1 cellular context compared by ENCODE assay signal in the genomic region with DNA sequence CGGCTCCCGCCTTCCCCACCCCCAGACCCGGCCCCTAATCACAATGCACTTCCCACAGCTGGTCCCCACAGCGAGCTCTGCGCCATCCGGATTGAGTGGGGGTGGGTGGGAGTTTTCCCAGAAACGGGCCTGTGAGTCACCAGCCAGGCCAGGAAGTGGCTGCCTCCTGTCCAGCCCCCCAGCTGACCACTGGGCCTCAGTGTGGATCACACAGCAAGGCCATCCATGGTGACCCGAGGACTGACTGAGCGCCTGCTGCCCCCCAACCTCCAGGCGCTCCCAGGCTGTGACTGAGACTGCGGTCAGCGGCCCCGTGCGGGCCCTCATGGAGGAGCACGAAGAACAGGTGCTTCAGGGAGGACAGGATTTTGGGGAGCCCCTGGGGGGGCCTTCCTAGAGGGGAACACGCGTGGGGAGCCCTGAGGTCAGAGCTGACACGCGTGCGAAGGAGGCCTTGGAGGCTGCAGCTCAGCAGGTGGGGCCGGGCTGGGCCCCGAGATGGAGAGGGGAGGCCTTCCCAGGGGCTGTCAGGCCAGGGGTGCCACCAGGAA.
TF ChIP-seq lines count a peak whose summit lies in the region.

No MANE protein-coding gene starts in this region.

TF ChIP-seq in H1, 55 proteins besides CTCF, POLR2A, EP300 and RAD21:
- TF ChIP-seq CHD7 (IDR thresholded peaks at IDR 0.05; ENCODE audit: insufficient replicate concordance, low read length) (no peak), EZH2 (IDR thresholded peaks at IDR 0.05; ENCODE audit: low read depth, low read length, severe bottlenecking) (no peak), CEBPB (IDR thresholded peaks at IDR 0.05; ENCODE audit: low read depth, low read length) (no peak), CHD1 (IDR thresholded peaks at IDR 0.05; ENCODE audit: low read depth, low read length) (no peak), ZNF274 (IDR thresholded peaks at IDR 0.05; ENCODE audit: borderline replicate concordance, extremely low read depth, low read length) (no peak), TAF7 (optimal IDR thresholded peaks at IDR 0.05; ENCODE audit: borderline replicate concordance, low read depth, low read length) (no peak), MAFK (IDR thresholded peaks at IDR 0.05; ENCODE audit: low read depth, low read length) (no peak), HDAC2 (IDR thresholded peaks at IDR 0.05; ENCODE audit: borderline replicate concordance in 1 of 2, low read depth in 2 of 2, low read length in 2 of 2) (no peak)
- TF ChIP-seq, protein P1, sequence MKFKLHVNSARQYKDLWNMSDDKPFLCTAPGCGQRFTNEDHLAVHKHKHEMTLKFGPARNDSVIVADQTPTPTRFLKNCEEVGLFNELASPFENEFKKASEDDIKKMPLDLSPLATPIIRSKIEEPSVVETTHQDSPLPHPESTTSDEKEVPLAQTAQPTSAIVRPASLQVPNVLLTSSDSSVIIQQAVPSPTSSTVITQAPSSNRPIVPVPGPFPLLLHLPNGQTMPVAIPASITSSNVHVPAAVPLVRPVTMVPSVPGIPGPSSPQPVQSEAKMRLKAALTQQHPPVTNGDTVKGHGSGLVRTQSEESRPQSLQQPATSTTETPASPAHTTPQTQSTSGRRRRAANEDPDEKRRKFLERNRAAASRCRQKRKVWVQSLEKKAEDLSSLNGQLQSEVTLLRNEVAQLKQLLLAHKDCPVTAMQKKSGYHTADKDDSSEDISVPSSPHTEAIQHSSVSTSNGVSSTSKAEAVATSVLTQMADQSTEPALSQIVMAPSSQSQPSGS (IDR thresholded peaks at IDR 0.05; ENCODE audit: low read length) = no peak
